1 cellular context compared by ENCODE assay signal in the genomic region with DNA sequence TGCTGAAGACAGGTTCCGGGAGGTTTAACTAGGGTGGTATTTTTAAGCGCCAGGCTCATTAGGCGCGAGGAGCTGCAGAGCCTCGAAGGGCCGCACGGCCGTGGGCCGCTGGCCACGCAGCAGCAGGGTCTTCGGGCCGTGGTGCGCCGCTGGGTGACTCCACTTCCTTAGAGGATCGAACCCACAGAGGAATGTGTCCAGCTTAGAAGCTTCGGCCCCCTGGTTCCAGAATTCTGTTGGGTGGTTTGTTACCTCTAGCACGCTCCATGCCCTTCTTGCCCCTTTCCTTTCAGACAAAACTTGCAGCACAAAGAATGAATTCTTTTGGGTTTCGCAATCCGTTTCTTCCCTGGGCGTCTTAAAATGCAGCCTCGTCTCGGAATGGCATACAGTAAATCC.
TF ChIP-seq lines count a peak whose summit lies in the region.

No MANE protein-coding gene starts in this region.

TF ChIP-seq in K562, 482 proteins besides CTCF, POLR2A, EP300 and RAD21 (continued from another document and continues in another):
- no peak for TF ChIP-seq SIN3A (IDR thresholded peaks at IDR 0.05; ENCODE audit: borderline replicate concordance in 2 of 2, control insufficient read depth in 1 of 2, low read depth in 2 of 2, low read length in 2 of 2)
- TF ChIP-seq PRMT5 (CRISPR knock-in tag; IDR thresholded peaks at IDR 0.05): no peak
- no peak for TF ChIP-seq TAF15 (IDR thresholded peaks at IDR 0.05; ENCODE audit: low read depth, low read length)
- TF ChIP-seq, protein P1, sequence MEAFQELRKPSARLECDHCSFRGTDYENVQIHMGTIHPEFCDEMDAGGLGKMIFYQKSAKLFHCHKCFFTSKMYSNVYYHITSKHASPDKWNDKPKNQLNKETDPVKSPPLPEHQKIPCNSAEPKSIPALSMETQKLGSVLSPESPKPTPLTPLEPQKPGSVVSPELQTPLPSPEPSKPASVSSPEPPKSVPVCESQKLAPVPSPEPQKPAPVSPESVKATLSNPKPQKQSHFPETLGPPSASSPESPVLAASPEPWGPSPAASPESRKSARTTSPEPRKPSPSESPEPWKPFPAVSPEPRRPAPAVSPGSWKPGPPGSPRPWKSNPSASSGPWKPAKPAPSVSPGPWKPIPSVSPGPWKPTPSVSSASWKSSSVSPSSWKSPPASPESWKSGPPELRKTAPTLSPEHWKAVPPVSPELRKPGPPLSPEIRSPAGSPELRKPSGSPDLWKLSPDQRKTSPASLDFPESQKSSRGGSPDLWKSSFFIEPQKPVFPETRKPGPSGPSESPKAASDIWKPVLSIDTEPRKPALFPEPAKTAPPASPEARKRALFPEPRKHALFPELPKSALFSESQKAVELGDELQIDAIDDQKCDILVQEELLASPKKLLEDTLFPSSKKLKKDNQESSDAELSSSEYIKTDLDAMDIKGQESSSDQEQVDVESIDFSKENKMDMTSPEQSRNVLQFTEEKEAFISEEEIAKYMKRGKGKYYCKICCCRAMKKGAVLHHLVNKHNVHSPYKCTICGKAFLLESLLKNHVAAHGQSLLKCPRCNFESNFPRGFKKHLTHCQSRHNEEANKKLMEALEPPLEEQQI (IDR thresholded peaks at IDR 0.05): no peak
- TF ChIP-seq MCM2 (IDR thresholded peaks at IDR 0.05; ENCODE audit: low read depth): no peak
- no peak for TF ChIP-seq ZNF764 (CRISPR knock-in tag; IDR thresholded peaks at IDR 0.05; ENCODE audit: low read depth)
- no peak for TF ChIP-seq ZNF140 (CRISPR knock-in tag; IDR thresholded peaks at IDR 0.05)
- TF ChIP-seq ZNF124 (CRISPR knock-in tag; IDR thresholded peaks at IDR 0.05): no peak
- TF ChIP-seq, protein P2, sequence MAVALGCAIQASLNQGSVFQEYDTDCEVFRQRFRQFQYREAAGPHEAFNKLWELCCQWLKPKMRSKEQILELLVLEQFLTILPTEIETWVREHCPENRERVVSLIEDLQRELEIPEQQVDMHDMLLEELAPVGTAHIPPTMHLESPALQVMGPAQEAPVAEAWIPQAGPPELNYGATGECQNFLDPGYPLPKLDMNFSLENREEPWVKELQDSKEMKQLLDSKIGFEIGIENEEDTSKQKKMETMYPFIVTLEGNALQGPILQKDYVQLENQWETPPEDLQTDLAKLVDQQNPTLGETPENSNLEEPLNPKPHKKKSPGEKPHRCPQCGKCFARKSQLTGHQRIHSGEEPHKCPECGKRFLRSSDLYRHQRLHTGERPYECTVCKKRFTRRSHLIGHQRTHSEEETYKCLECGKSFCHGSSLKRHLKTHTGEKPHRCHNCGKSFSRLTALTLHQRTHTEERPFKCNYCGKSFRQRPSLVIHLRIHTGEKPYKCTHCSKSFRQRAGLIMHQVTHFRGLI (CRISPR knock-in tag; IDR thresholded peaks at IDR 0.05): no peak
- TF ChIP-seq SPI1 (IDR thresholded peaks at IDR 0.05; ENCODE audit: borderline replicate concordance, low read depth, low read length): no peak
- TF ChIP-seq HNRNPH1 (optimal IDR thresholded peaks at IDR 0.05; ENCODE audit: low read depth, low read length): no peak
- TF ChIP-seq ETV5 (CRISPR knock-in tag; IDR thresholded peaks at IDR 0.05; ENCODE audit: low read depth): no peak
- no peak for TF ChIP-seq PHF20 (IDR thresholded peaks at IDR 0.05; ENCODE audit: partially characterized antibody)
- TF ChIP-seq, protein P3, sequence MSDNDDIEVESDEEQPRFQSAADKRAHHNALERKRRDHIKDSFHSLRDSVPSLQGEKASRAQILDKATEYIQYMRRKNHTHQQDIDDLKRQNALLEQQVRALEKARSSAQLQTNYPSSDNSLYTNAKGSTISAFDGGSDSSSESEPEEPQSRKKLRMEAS (CRISPR knock-in tag; IDR thresholded peaks at IDR 0.05): no peak; the same call in 1 of the 2 replicates
- no peak for TF ChIP-seq IFI16 (CRISPR knock-in tag; IDR thresholded peaks at IDR 0.05)
- TF ChIP-seq SNIP1 (IDR thresholded peaks at IDR 0.05; ENCODE audit: low read depth): no peak
- TF ChIP-seq, protein P4, sequence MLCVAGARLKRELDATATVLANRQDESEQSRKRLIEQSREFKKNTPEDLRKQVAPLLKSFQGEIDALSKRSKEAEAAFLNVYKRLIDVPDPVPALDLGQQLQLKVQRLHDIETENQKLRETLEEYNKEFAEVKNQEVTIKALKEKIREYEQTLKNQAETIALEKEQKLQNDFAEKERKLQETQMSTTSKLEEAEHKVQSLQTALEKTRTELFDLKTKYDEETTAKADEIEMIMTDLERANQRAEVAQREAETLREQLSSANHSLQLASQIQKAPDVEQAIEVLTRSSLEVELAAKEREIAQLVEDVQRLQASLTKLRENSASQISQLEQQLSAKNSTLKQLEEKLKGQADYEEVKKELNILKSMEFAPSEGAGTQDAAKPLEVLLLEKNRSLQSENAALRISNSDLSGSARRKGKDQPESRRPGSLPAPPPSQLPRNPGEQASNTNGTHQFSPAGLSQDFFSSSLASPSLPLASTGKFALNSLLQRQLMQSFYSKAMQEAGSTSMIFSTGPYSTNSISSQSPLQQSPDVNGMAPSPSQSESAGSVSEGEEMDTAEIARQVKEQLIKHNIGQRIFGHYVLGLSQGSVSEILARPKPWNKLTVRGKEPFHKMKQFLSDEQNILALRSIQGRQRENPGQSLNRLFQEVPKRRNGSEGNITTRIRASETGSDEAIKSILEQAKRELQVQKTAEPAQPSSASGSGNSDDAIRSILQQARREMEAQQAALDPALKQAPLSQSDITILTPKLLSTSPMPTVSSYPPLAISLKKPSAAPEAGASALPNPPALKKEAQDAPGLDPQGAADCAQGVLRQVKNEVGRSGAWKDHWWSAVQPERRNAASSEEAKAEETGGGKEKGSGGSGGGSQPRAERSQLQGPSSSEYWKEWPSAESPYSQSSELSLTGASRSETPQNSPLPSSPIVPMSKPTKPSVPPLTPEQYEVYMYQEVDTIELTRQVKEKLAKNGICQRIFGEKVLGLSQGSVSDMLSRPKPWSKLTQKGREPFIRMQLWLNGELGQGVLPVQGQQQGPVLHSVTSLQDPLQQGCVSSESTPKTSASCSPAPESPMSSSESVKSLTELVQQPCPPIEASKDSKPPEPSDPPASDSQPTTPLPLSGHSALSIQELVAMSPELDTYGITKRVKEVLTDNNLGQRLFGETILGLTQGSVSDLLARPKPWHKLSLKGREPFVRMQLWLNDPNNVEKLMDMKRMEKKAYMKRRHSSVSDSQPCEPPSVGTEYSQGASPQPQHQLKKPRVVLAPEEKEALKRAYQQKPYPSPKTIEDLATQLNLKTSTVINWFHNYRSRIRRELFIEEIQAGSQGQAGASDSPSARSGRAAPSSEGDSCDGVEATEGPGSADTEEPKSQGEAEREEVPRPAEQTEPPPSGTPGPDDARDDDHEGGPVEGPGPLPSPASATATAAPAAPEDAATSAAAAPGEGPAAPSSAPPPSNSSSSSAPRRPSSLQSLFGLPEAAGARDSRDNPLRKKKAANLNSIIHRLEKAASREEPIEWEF (CRISPR knock-in tag; IDR thresholded peaks at IDR 0.05): no peak
- no peak for TF ChIP-seq CSDE1 (IDR thresholded peaks at IDR 0.05)
- 0 out of 2 replicates have a peak, but pooled peaks have one; percentile 12 for TF ChIP-seq NR2C2 (CRISPR knock-in tag; IDR thresholded peaks at IDR 0.05)
- TF ChIP-seq NR2C2 (tag; IDR thresholded peaks at IDR 0.05): no peak; the same call in 1 of the 2 replicates
- TF ChIP-seq, protein P5, sequence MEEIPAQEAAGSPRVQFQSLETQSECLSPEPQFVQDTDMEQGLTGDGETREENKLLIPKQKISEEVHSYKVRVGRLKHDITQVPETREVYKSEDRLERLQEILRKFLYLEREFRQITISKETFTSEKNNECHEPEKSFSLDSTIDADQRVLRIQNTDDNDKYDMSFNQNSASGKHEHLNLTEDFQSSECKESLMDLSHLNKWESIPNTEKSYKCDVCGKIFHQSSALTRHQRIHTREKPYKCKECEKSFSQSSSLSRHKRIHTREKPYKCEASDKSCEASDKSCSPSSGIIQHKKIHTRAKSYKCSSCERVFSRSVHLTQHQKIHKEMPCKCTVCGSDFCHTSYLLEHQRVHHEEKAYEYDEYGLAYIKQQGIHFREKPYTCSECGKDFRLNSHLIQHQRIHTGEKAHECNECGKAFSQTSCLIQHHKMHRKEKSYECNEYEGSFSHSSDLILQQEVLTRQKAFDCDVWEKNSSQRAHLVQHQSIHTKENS (CRISPR knock-in tag; IDR thresholded peaks at IDR 0.05): no peak
- TF ChIP-seq, protein P6, sequence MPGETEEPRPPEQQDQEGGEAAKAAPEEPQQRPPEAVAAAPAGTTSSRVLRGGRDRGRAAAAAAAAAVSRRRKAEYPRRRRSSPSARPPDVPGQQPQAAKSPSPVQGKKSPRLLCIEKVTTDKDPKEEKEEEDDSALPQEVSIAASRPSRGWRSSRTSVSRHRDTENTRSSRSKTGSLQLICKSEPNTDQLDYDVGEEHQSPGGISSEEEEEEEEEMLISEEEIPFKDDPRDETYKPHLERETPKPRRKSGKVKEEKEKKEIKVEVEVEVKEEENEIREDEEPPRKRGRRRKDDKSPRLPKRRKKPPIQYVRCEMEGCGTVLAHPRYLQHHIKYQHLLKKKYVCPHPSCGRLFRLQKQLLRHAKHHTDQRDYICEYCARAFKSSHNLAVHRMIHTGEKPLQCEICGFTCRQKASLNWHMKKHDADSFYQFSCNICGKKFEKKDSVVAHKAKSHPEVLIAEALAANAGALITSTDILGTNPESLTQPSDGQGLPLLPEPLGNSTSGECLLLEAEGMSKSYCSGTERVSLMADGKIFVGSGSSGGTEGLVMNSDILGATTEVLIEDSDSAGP (CRISPR knock-in tag; IDR thresholded peaks at IDR 0.05): no peak
- no peak for TF ChIP-seq ERF (CRISPR knock-in tag; IDR thresholded peaks at IDR 0.05)
- TF ChIP-seq, protein P7, sequence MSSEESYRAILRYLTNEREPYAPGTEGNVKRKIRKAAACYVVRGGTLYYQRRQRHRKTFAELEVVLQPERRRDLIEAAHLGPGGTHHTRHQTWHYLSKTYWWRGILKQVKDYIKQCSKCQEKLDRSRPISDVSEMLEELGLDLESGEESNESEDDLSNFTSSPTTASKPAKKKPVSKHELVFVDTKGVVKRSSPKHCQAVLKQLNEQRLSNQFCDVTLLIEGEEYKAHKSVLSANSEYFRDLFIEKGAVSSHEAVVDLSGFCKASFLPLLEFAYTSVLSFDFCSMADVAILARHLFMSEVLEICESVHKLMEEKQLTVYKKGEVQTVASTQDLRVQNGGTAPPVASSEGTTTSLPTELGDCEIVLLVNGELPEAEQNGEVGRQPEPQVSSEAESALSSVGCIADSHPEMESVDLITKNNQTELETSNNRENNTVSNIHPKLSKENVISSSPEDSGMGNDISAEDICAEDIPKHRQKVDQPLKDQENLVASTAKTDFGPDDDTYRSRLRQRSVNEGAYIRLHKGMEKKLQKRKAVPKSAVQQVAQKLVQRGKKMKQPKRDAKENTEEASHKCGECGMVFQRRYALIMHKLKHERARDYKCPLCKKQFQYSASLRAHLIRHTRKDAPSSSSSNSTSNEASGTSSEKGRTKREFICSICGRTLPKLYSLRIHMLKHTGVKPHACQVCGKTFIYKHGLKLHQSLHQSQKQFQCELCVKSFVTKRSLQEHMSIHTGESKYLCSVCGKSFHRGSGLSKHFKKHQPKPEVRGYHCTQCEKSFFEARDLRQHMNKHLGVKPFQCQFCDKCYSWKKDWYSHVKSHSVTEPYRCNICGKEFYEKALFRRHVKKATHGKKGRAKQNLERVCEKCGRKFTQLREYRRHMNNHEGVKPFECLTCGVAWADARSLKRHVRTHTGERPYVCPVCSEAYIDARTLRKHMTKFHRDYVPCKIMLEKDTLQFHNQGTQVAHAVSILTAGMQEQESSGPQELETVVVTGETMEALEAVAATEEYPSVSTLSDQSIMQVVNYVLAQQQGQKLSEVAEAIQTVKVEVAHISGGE (CRISPR knock-in tag; IDR thresholded peaks at IDR 0.05): no peak
- no peak for TF ChIP-seq RFX5 (IDR thresholded peaks at IDR 0.05; ENCODE audit: low read depth, low read length)
- TF ChIP-seq EGR1 (conservative IDR thresholded peaks at IDR 0.05): no peak
- TF ChIP-seq, protein P8, sequence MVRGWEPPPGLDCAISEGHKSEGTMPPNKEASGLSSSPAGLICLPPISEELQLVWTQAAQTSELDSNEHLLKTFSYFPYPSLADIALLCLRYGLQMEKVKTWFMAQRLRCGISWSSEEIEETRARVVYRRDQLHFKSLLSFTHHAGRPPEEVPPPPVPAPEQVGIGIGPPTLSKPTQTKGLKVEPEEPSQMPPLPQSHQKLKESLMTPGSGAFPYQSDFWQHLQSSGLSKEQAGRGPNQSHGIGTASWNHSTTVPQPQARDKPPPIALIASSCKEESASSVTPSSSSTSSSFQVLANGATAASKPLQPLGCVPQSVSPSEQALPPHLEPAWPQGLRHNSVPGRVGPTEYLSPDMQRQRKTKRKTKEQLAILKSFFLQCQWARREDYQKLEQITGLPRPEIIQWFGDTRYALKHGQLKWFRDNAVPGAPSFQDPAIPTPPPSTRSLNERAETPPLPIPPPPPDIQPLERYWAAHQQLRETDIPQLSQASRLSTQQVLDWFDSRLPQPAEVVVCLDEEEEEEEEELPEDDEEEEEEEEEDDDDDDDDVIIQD (CRISPR knock-in tag; IDR thresholded peaks at IDR 0.05): no peak
- TF ChIP-seq, protein P9, sequence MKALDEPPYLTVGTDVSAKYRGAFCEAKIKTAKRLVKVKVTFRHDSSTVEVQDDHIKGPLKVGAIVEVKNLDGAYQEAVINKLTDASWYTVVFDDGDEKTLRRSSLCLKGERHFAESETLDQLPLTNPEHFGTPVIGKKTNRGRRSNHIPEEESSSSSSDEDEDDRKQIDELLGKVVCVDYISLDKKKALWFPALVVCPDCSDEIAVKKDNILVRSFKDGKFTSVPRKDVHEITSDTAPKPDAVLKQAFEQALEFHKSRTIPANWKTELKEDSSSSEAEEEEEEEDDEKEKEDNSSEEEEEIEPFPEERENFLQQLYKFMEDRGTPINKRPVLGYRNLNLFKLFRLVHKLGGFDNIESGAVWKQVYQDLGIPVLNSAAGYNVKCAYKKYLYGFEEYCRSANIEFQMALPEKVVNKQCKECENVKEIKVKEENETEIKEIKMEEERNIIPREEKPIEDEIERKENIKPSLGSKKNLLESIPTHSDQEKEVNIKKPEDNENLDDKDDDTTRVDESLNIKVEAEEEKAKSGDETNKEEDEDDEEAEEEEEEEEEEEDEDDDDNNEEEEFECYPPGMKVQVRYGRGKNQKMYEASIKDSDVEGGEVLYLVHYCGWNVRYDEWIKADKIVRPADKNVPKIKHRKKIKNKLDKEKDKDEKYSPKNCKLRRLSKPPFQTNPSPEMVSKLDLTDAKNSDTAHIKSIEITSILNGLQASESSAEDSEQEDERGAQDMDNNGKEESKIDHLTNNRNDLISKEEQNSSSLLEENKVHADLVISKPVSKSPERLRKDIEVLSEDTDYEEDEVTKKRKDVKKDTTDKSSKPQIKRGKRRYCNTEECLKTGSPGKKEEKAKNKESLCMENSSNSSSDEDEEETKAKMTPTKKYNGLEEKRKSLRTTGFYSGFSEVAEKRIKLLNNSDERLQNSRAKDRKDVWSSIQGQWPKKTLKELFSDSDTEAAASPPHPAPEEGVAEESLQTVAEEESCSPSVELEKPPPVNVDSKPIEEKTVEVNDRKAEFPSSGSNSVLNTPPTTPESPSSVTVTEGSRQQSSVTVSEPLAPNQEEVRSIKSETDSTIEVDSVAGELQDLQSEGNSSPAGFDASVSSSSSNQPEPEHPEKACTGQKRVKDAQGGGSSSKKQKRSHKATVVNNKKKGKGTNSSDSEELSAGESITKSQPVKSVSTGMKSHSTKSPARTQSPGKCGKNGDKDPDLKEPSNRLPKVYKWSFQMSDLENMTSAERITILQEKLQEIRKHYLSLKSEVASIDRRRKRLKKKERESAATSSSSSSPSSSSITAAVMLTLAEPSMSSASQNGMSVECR (CRISPR knock-in tag; IDR thresholded peaks at IDR 0.05): no peak
- no peak for TF ChIP-seq HNRNPK (IDR thresholded peaks at IDR 0.05; ENCODE audit: low read depth, low read length, poor library complexity, severe bottlenecking)
- no peak; the same call in 1 of the 2 replicates for TF ChIP-seq ELF1 (tag; IDR thresholded peaks at IDR 0.05)
